26 cellular contexts compared by ENCODE assay signal in genomic region chr13:54658771-54659170, GRCh38.
A peak's percentile ranks its signal among the peaks of the same experiment; 100 is the strongest.
DNase-seq lines count a peak whose midpoint lies in the region; ATAC-seq, FAIRE-seq and TF ChIP-seq lines count a peak whose summit lies in the region.
"Had no signal": no experiment of that assay in that cellular context is flagged by ENCODE, and none has a peak within 500 bp of the region (broad histone marks: within the 10 kb centered on the region; RNA-seq: fewer than 3 reads in every experiment).

No MANE protein-coding gene starts in this region.

- no peaks in the 10 kb centered on the region for H3K4me1 Mint-ChIP-seq in GM23338
- H3K4me1 Mint-ChIP-seq: CD14-positive monocyte; CD4-positive, CD25-positive, alpha-beta regulatory T cell had no signal

- H3K4me3 Mint-ChIP-seq in GM23338 = no peak overlapping the region
- H3K4me3 Mint-ChIP-seq: CD14-positive monocyte; CD4-positive, CD25-positive, alpha-beta regulatory T cell; CD8-positive, alpha-beta T cell had no signal

- no peak overlapping the region for H3K27ac Mint-ChIP-seq in GM23338
- H3K27ac Mint-ChIP-seq: CD14-positive monocyte; CD4-positive, CD25-positive, alpha-beta regulatory T cell; CD8-positive, alpha-beta T cell had no signal

- H3K27me3 ChIP-seq in GM23338 (ENCODE audit: insufficient read depth) (no peaks in the 10 kb centered on the region), upper lobe of right lung (no peaks in the 10 kb centered on the region)
- H3K27me3 ChIP-seq: BE2C, BLaER1 had no signal

- H3K4me1 ChIP-seq in GM23338 (ENCODE audit: insufficient read depth) (no peaks in the 10 kb centered on the region), kidney (ENCODE audit: control insufficient read depth in 1 of 2, insufficient read depth in 1 of 2, low read depth in 1 of 2, low read length in 2 of 2) (no peaks in the 10 kb centered on the region), upper lobe of right lung (no peaks in the 10 kb centered on the region)
- H3K4me1 ChIP-seq: BE2C, BLaER1 had no signal

- no peaks in the 10 kb centered on the region; the same call in 2 of the 3 replicates for H3K36me3 Mint-ChIP-seq in GM23338 (ENCODE audit: low read depth)
- H3K36me3 Mint-ChIP-seq: CD14-positive monocyte; CD4-positive, CD25-positive, alpha-beta regulatory T cell; CD8-positive, alpha-beta T cell had no signal

- H3K27me3 Mint-ChIP-seq in GM23338 (ENCODE audit: insufficient read depth, low read depth, poor library complexity) = no peaks in the 10 kb centered on the region
- H3K27me3 Mint-ChIP-seq: CD4-positive, CD25-positive, alpha-beta regulatory T cell had no signal

- no peak overlapping the region for H3K4me2 ChIP-seq in GM23338
- H3K4me2 ChIP-seq: BLaER1 had no signal

- no peak overlapping the region for H3K27ac ChIP-seq in GM23338 (ENCODE audit: low read depth)
- H3K27ac ChIP-seq in kidney (ENCODE audit: low read depth in 2 of 2, low read length in 2 of 2) = no peak overlapping the region
- no peak overlapping the region for H3K27ac ChIP-seq in upper lobe of right lung
- H3K27ac ChIP-seq: BLaER1 had no signal

- H3K9me2 ChIP-seq in GM23338 (ENCODE audit: insufficient read depth) = no peaks in the 10 kb centered on the region

- H3K9ac ChIP-seq in kidney (ENCODE audit: low read length in 2 of 2) = no peak overlapping the region
- H3K9ac ChIP-seq: BLaER1 had no signal

- no peaks in the 10 kb centered on the region for H3K36me3 ChIP-seq in GM23338 (ENCODE audit: insufficient read depth)
- H3K36me3 ChIP-seq in kidney (ENCODE audit: control insufficient read depth in 1 of 2, insufficient read depth in 2 of 2, low read length in 2 of 2) = no peaks in the 10 kb centered on the region
- no peaks in the 10 kb centered on the region for H3K36me3 ChIP-seq in upper lobe of right lung
- H3K36me3 ChIP-seq: BE2C, BLaER1 had no signal

- ATAC-seq in GM23338 = peak; percentile 26; the same call in 1 of the 3 replicates
- peak; percentile 38 for ATAC-seq in upper lobe of right lung
- ATAC-seq: CD8-positive, alpha-beta T cell; GM12878 had no signal

- FAIRE-seq in kidney (lab: Jason Lieb, UNC) = no peak
- FAIRE-seq: A204.1, D721Med, GM12878, GM12892, GM18507 had no signal

- H3K79me2 ChIP-seq in GM23338 (replicated peaks; ENCODE audit: insufficient read depth) = no peaks in the 10 kb centered on the region

- DNase-seq in GM23338 (ENCODE audit: low spot score) (no peak), kidney (peak; percentile 59), posterior vena cava (ENCODE audit: low spot score) (peak; percentile 62), upper lobe of right lung (no peak), globus pallidus (ENCODE audit: low spot score) (no peak), NCI-H2029 (lab: John Stamatoyannopoulos, UW) (no peak), DMS79 treated with DMSO at 0.1 percent for 48 hours (lab: John Stamatoyannopoulos, UW) (no peak)
- no peak for DNase-seq in activated CD8-positive, alpha-beta memory T cell treated with anti-CD3 and anti-CD28 coated beads, Interleukin-2, amount 50 U/mL, for 48 hours
- DNase-seq: 8988T; ACHN; BE2C; C1 segment of cervical spinal cord; Caco-2; Calu3; CD4-positive, CD25-positive, alpha-beta regulatory T cell; CD8-positive, alpha-beta T cell; DND-41; EL; GDM1 had no signal

- H3F3A ChIP-seq in GM23338 (replicated peaks; ENCODE audit: low read depth) = no peaks in the 10 kb centered on the region

- TF ChIP-seq CTCF in GM23338 (conservative IDR thresholded peaks at IDR 0.05; ENCODE audit: low read depth in 2 of 2) = no peak
- no peak for TF ChIP-seq CTCF in kidney (IDR thresholded peaks at IDR 0.05; ENCODE audit: borderline replicate concordance, extremely low read depth, insufficient read depth)
- no peak for TF ChIP-seq CTCF in upper lobe of right lung (IDR thresholded peaks at IDR 0.05)

- H2AFZ ChIP-seq in GM23338 = no peak overlapping the region; the same call in 1 of the 2 replicates

- H3K9me3 ChIP-seq in kidney (ENCODE audit: control insufficient read depth in 1 of 2, low read length in 2 of 2) = peaks cover 0 to 3% of the 10 kb centered on the region in 2 donors
- no peaks in the 10 kb centered on the region for H3K9me3 ChIP-seq in upper lobe of right lung
- H3K9me3 ChIP-seq: BE2C, BLaER1, Caco-2 had no signal

- H4K20me1 ChIP-seq in GM23338 (replicated peaks; ENCODE audit: insufficient read depth) = no peaks in the 10 kb centered on the region
- H4K20me1 ChIP-seq: BLaER1 had no signal

- no peak overlapping the region for H3K4me3 ChIP-seq in GM23338
- no peak overlapping the region for H3K4me3 ChIP-seq in kidney (ENCODE audit: low read length in 2 of 2)
- H3K4me3 ChIP-seq in upper lobe of right lung = no peak overlapping the region
- H3K4me3 ChIP-seq: BLaER1, GM12878 had no signal

- intact Hi-C loops in kidney (cut with DNase I) (no loop called here), posterior vena cava (cut with DNase I) (no loop called here), upper lobe of right lung (cut with DNase I) (no loop called here)

- no peaks in the 10 kb centered on the region for H3K9me3 Mint-ChIP-seq in GM23338

TF ChIP-seq in GM23338, 12 proteins besides CTCF, POLR2A, EP300 and RAD21:
- TF ChIP-seq CREB1 (CRISPR knock-in tag; IDR thresholded peaks at IDR 0.05; ENCODE audit: low read depth) (no peak), NANOG (IDR thresholded peaks at IDR 0.05; ENCODE audit: borderline replicate concordance) (no peak), ZNF331 (CRISPR knock-in tag; IDR thresholded peaks at IDR 0.05; ENCODE audit: low read depth) (no peak), ZNF114 (CRISPR knock-in tag; IDR thresholded peaks at IDR 0.05) (no peak)

Comparison
In these comparisons a context has a peak if more than half of its experiments do, and no peak if none do; other contexts are left out.
1. DNase-seq: peak in kidney (single experiment) and posterior vena cava (single experiment); none in GM23338 (single experiment), upper lobe of right lung (single experiment), globus pallidus (single experiment), activated CD8-positive, alpha-beta memory T cell treated with anti-CD3 and anti-CD28 coated beads, Interleukin-2, amount 50 U/mL, for 48 hours (single experiment), NCI-H2029 (single experiment) and DMS79 treated with DMSO at 0.1 percent for 48 hours (single experiment).